8 cellular contexts compared by ENCODE assay signal in the genomic region with DNA sequence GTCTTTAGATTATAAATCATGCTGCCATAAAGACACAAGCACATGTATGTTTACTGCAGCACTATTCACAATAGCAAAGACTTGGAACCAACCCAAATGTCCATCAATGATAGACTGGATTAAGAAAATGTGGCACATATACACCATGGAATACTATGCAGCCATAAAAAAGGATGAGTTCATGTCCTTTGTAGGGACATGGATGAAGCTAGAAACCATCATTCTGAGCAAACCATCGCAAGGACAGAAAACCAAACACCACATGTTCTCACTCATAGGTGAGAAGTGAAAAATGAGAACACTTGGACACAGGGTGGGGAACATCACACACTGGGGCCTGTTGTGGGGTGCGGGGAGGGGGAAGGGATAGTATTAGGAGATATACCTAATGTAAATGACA. TPM values are rescaled to one million over a fixed set of nuclear protein-coding genes. Genes with fewer than 3 reads are reported as not detected.
"Had no signal": no experiment of that assay in that cellular context is flagged by ENCODE, and none has a peak within 500 bp of the region (broad histone marks: within the 10 kb centered on the region; RNA-seq: fewer than 3 reads in every experiment).

No MANE protein-coding gene starts in this region.

RNA-seq across cellular contexts. Expression of gene GJA3, which starts 7.6 kb away (rescaled TPM):
- total RNA-seq: neural crest cell, posterior vena cava, sciatic nerve, sigmoid colon had no signal
- polyA plus RNA-seq: neural cell had no signal

RNA-seq across cellular contexts. Expression of gene GJB2, which starts 39.4 kb away (rescaled TPM):
- total RNA-seq: naive thymus-derived CD8-positive, alpha-beta T cell; neural crest cell; pulmonary artery endothelial cell had no signal
- polyA plus RNA-seq: naive thymus-derived CD4-positive, alpha-beta T cell; naive thymus-derived CD8-positive, alpha-beta T cell; neural cell had no signal
